1 cellular context compared by ENCODE assay signal in genomic region chr21:46184625-46185555, GRCh38.
A peak's percentile ranks its signal among the peaks of the same experiment; 100 is the strongest.
TF ChIP-seq lines count a peak whose summit lies in the region.

No MANE protein-coding gene starts in this region.

TF ChIP-seq in HepG2, 621 proteins besides CTCF, POLR2A, EP300 and RAD21 (continued from another document and continues in another):
- TF ChIP-seq U2AF1 (optimal IDR thresholded peaks at IDR 0.05; ENCODE audit: low read depth, low read length) (no peak), ZNF687 (CRISPR knock-in tag; IDR thresholded peaks at IDR 0.05) (peak; percentile 22; the same call in 1 of the 2 replicates), NFRKB (IDR thresholded peaks at IDR 0.05) (no peak), ZNF296 (CRISPR knock-in tag; conservative IDR thresholded peaks at IDR 0.05) (no peak), FOSL2 (CRISPR knock-in tag; IDR thresholded peaks at IDR 0.05) (peak; percentile 29), HNF1A (IDR thresholded peaks at IDR 0.05; ENCODE audit: low read depth) (no peak), HNF1A (CRISPR knock-in tag; IDR thresholded peaks at IDR 0.05; ENCODE audit: borderline replicate concordance) (no peak), ARID2 (CRISPR knock-in tag; IDR thresholded peaks at IDR 0.05; ENCODE audit: borderline replicate concordance) (no peak), ZSCAN21 (CRISPR knock-in tag; IDR thresholded peaks at IDR 0.05; ENCODE audit: borderline replicate concordance) (no peak), ZBTB20 (CRISPR knock-in tag; IDR thresholded peaks at IDR 0.05; ENCODE audit: borderline replicate concordance, low read depth) (no peak), ZNF362 (CRISPR knock-in tag; IDR thresholded peaks at IDR 0.05; ENCODE audit: borderline replicate concordance) (no peak), BORCS8-MEF2B (CRISPR knock-in tag; IDR thresholded peaks at IDR 0.05) (peak; percentile 54; the same call in 1 of the 2 replicates), PBX2 (CRISPR knock-in tag; IDR thresholded peaks at IDR 0.05) (peak; percentile 95), E2F2 (CRISPR knock-in tag; IDR thresholded peaks at IDR 0.05; ENCODE audit: borderline replicate concordance) (no peak), CERS6 (CRISPR knock-in tag; IDR thresholded peaks at IDR 0.05) (no peak), GTF2F1 (IDR thresholded peaks at IDR 0.05; ENCODE audit: low read length) (no peak), THAP9 (CRISPR knock-in tag; IDR thresholded peaks at IDR 0.05; ENCODE audit: borderline replicate concordance) (no peak), ZNF557 (CRISPR knock-in tag; IDR thresholded peaks at IDR 0.05) (no peak), SOX6 (IDR thresholded peaks at IDR 0.05) (no peak), SOX6 (CRISPR knock-in tag; IDR thresholded peaks at IDR 0.05) (no peak), RNF2 (conservative IDR thresholded peaks at IDR 0.05; ENCODE audit: low read depth) (no peak), TARDBP (CRISPR knock-in tag; IDR thresholded peaks at IDR 0.05) (no peak), NFYB (CRISPR knock-in tag; IDR thresholded peaks at IDR 0.05) (peak; percentile 89), ATF1 (CRISPR knock-in tag; IDR thresholded peaks at IDR 0.05) (peak; percentile 60; the same call in 1 of the 2 replicates), RERE (CRISPR knock-in tag; IDR thresholded peaks at IDR 0.05; ENCODE audit: low read depth) (no peak), MXI1 (IDR thresholded peaks at IDR 0.05; ENCODE audit: borderline replicate concordance, low read depth, low read length) (0 out of 3 replicates have a peak, but pooled peaks have one; percentile 31), ZNF572 (CRISPR knock-in tag; IDR thresholded peaks at IDR 0.05) (no peak), ZNF720 (CRISPR knock-in tag; IDR thresholded peaks at IDR 0.05) (no peak), SP2 (CRISPR knock-in tag; IDR thresholded peaks at IDR 0.05) (peak; percentile 93), TRAFD1 (CRISPR knock-in tag; IDR thresholded peaks at IDR 0.05; ENCODE audit: borderline replicate concordance) (no peak), HNRNPL (IDR thresholded peaks at IDR 0.05; ENCODE audit: low read depth, low read length) (peak; percentile 49; the same call in 1 of the 2 replicates), ATF7-NPFF (CRISPR knock-in tag; IDR thresholded peaks at IDR 0.05; ENCODE audit: low read depth) (no peak), KDM5B (CRISPR knock-in tag; IDR thresholded peaks at IDR 0.05; ENCODE audit: borderline replicate concordance) (0 out of 2 replicates have a peak, but pooled peaks have one; percentile 17), NR3C1 (CRISPR knock-in tag; IDR thresholded peaks at IDR 0.05) (no peak)
